ENCODE assay signal across 8 cellular contexts in the genomic region with DNA sequence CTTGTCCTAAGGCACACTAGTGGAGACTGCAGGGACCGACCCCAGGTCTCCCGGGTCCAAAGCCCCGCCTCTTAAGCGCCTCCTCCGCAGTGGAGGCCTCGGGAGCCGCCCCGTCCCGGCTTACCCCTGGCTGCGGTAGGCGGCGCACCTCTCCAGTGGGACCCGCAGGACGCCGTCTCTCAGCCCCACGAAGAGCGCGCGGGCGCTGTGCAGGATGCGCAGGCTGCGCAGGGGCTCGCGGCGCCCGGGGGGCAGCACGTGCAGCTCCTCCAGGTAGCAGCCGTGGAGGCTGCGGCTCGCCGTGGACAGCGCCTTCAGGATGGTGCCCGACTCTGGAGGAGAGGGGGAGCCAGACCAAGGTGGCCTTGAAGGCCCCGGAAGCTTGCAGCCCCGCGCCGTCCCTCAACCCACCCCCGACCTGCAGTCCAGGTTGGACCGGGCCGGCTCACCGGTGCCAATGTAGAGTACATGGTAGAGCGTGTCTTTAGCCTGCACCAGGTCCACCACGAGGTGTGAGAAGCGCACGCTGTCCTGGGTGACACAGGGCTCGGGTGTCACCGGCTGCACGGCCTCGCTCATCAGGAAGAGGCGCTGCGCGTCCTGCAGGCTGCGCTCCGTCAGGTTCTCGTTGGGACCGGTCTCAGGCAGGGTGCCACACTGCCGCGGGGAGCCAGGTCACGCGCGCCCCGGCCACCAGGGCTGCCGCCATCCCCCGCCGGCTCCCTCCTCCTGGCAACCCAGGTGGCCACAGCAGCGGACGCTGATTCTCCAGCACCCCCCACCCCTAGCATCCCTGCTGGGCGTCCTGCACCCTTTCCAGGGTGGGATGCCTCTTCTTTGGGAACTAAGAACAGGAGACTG.
DNase-seq lines count a peak whose midpoint lies in the region; ATAC-seq, FAIRE-seq and TF ChIP-seq lines count a peak whose summit lies in the region.

No MANE protein-coding gene starts in this region.

- peak overlapping the region; percentile 94 for H2AFZ ChIP-seq in GM23338
- H2AFZ ChIP-seq in HepG2 (ENCODE audit: low read length): no peak overlapping the region

- H3K4me1 ChIP-seq in GM23338 (ENCODE audit: insufficient read depth): no peaks in the 10 kb centered on the region
- no peaks in the 10 kb centered on the region; the same call in 1 of the 2 replicates for H3K4me1 ChIP-seq in HepG2 (ENCODE audit: insufficient read depth, low read length)

- CTCF ChIA-PET in activated CD4-positive, alpha-beta memory T cell treated with anti-CD3 and anti-CD28 coated beads, Interleukin-2, amount 10 ng/mL, durations not matched to agents 7 days and 5 days (lab: Charles Lee): no interaction called here
- CTCF ChIA-PET in HepG2 (lab: Yijun Ruan, JAX; ENCODE audit: low intra/inter-chr PET ratio, low total read pairs): no interaction called here

- no peaks in the 10 kb centered on the region for H3K9me2 ChIP-seq in GM23338 (ENCODE audit: insufficient read depth)

- H3K9ac ChIP-seq in HepG2 (ENCODE audit: insufficient read depth, low read depth, low read length): no peak overlapping the region

- TF ChIP-seq RAD21 in HepG2 (CRISPR knock-in tag; IDR thresholded peaks at IDR 0.05): no peak

- H3K4me3 ChIP-seq in GM23338: peak overlapping the region; percentile 66
- peak overlapping the region in 1 of 3 experiments; percentile 53; a peak in 2 of 6 replicates for H3K4me3 ChIP-seq in HepG2 (replicated peaks in 1 of 3; ENCODE audit: insufficient read depth in 1 of 3, low read depth in 2 of 3, low read length in 3 of 3)

- peak; percentile 54 to 68 for TF ChIP-seq CTCF in GM23338 (conservative IDR thresholded peaks at IDR 0.05; ENCODE audit: low read depth in 2 of 2)
- TF ChIP-seq CTCF in HepG2 (CRISPR knock-in tag; IDR thresholded peaks at IDR 0.05): peak; percentile 42; the same call in 1 of the 2 replicates

- H3K9me3 ChIP-seq in HepG2 (ENCODE audit: low read length): no peaks in the 10 kb centered on the region

- POLR2A ChIA-PET in activated CD4-positive, alpha-beta memory T cell treated with anti-CD3 and anti-CD28 coated beads, Interleukin-2, amount 10 ng/mL, durations not matched to agents 7 days and 5 days (lab: Charles Lee): interaction anchor here (0.6 kb wide), 1 partner anchor 204 kb away, joined by 3 read pairs; no protein-coding TSS in a partner anchor
- POLR2A ChIA-PET in HepG2 (lab: Yijun Ruan, JAX): no interaction called here

- WGBS in HepG2 (ENCODE audit: low lambda C conversion rate): 7% methylated on average over 7 of the region's 68 CpGs

- H4K20me1 ChIP-seq in GM23338 (replicated peaks; ENCODE audit: insufficient read depth): no peaks in the 10 kb centered on the region; the same call in 1 of the 2 replicates
- H4K20me1 ChIP-seq in HepG2 (ENCODE audit: insufficient read depth, low read length): no peaks in the 10 kb centered on the region

- peak; percentile 3 for DNase-seq in DMS153 treated with DMSO at 0.1 percent for 48 hours (lab: John Stamatoyannopoulos, UW; ENCODE audit: unreplicated experiment)
- peak; percentile 87 for DNase-seq in GM23338 (ENCODE audit: low spot score)
- peak; percentile 40 for DNase-seq in activated CD4-positive, alpha-beta memory T cell treated with anti-CD3 and anti-CD28 coated beads, Interleukin-2, amount 10 ng/mL, durations not matched to agents 7 days and 5 days
- DNase-seq in HepG2 (ENCODE audit: low spot score): peak; percentile 16
- DNase-seq in HTR-8/SVneo (ENCODE audit: insufficient read length, low spot score): no peak
- DNase-seq in anterior cingulate cortex (lab: John Stamatoyannopoulos, UW): no peak

- H3K9me3 Mint-ChIP-seq in GM23338: no peaks in the 10 kb centered on the region
- H3K9me3 Mint-ChIP-seq in activated CD4-positive, alpha-beta memory T cell treated with anti-CD3 and anti-CD28 coated beads, Interleukin-2, amount 10 ng/mL, durations not matched to agents 7 days and 5 days: no peaks in the 10 kb centered on the region

- H3K4me1 Mint-ChIP-seq in GM23338: no peaks in the 10 kb centered on the region; the same call in 2 of the 3 replicates
- H3K4me1 Mint-ChIP-seq in activated CD4-positive, alpha-beta memory T cell treated with anti-CD3 and anti-CD28 coated beads, Interleukin-2, amount 10 ng/mL, durations not matched to agents 7 days and 5 days: peaks cover 2% of the 10 kb centered on the region

- H3K27me3 ChIP-seq in GM23338 (ENCODE audit: insufficient read depth) (peaks cover 29% of the 10 kb centered on the region), HepG2 (ENCODE audit: control insufficient read depth in 1 of 2, insufficient read depth in 2 of 2, low read length in 2 of 2) (peaks cover 8 to 36% of the 10 kb centered on the region in 2 experiments; a peak in 4 of 5 replicates)

- peak; percentile 97 for ATAC-seq in GM23338
- peak; percentile 89 for ATAC-seq in HepG2
- ATAC-seq in GM21367 (IDR thresholded peaks at IDR 0.05; ENCODE audit: unreplicated experiment): no peak
- no peak for ATAC-seq in GM19023 (IDR thresholded peaks at IDR 0.05; ENCODE audit: unreplicated experiment)

- peaks cover 10% of the 10 kb centered on the region for H3K27me3 Mint-ChIP-seq in GM23338 (ENCODE audit: insufficient read depth, low read depth, poor library complexity)
- H3K27me3 Mint-ChIP-seq in activated CD4-positive, alpha-beta memory T cell treated with anti-CD3 and anti-CD28 coated beads, Interleukin-2, amount 10 ng/mL, durations not matched to agents 7 days and 5 days: peaks cover 32% of the 10 kb centered on the region

- no peaks in the 10 kb centered on the region for H3K36me3 Mint-ChIP-seq in GM23338 (ENCODE audit: low read depth)
- H3K36me3 Mint-ChIP-seq in activated CD4-positive, alpha-beta memory T cell treated with anti-CD3 and anti-CD28 coated beads, Interleukin-2, amount 10 ng/mL, durations not matched to agents 7 days and 5 days (ENCODE audit: low read depth): no peaks in the 10 kb centered on the region

- BruUV-seq in HepG2 (replicated peaks; lab: Mats Ljungman, UMichigan): no TSS peak

- no peaks in the 10 kb centered on the region for H3F3A ChIP-seq in GM23338 (replicated peaks; ENCODE audit: low read depth)

- TF ChIP-seq EP300 in HepG2 (IDR thresholded peaks at IDR 0.05; ENCODE audit: low read depth in 2 of 2, low read length in 2 of 2): no peak
- TF ChIP-seq EP300 in HepG2 (CRISPR knock-in tag; IDR thresholded peaks at IDR 0.05; ENCODE audit: borderline replicate concordance): no peak

- H3K79me2 ChIP-seq in GM23338 (replicated peaks; ENCODE audit: insufficient read depth) (no peaks in the 10 kb centered on the region), HepG2 (ENCODE audit: insufficient read depth, low read length) (no peaks in the 10 kb centered on the region)

- TF ChIP-seq POLR2A in HepG2 (IDR thresholded peaks at IDR 0.05; ENCODE audit: insufficient read depth in 1 of 2, low read depth in 2 of 2, low read length in 2 of 2): no peak

- H3K36me3 ChIP-seq in GM23338 (ENCODE audit: insufficient read depth) (no peaks in the 10 kb centered on the region), HepG2 (replicated peaks in 1 of 2; ENCODE audit: control insufficient read depth in 1 of 2, insufficient read depth in 2 of 2, low read length in 2 of 2) (no peaks in the 10 kb centered on the region)

- intact Hi-C loops in HepG2 (cut with micrococcal nuclease; ENCODE audit: unreplicated experiment): no loop called here

- FAIRE-seq in HepG2 (lab: Jason Lieb, UNC) (no peak), HTR-8/SVneo (lab: Jason Lieb, UNC) (no peak)

- peak overlapping the region; percentile 58; the same call in 2 of the 3 replicates for H3K4me3 Mint-ChIP-seq in GM23338
- H3K4me3 Mint-ChIP-seq in activated CD4-positive, alpha-beta memory T cell treated with anti-CD3 and anti-CD28 coated beads, Interleukin-2, amount 10 ng/mL, durations not matched to agents 7 days and 5 days: no peak overlapping the region

- H3K27ac ChIP-seq in GM23338 (ENCODE audit: low read depth) (no peak overlapping the region), HepG2 (ENCODE audit: extremely low read length, insufficient read depth, low read length) (no peak overlapping the region)

- in situ Hi-C loops in HepG2 (cut with HindIII; ENCODE audit: extremely low pct_ligation_motif_present, low pct_unique_long_range_greater_than_20kb): no loop called here

- H3K4me2 ChIP-seq in GM23338 (peak overlapping the region; percentile 85), HepG2 (ENCODE audit: low read depth, low read length) (peak overlapping the region; percentile 48)

- no peak overlapping the region for H3K27ac Mint-ChIP-seq in GM23338
- H3K27ac Mint-ChIP-seq in activated CD4-positive, alpha-beta memory T cell treated with anti-CD3 and anti-CD28 coated beads, Interleukin-2, amount 10 ng/mL, durations not matched to agents 7 days and 5 days: no peak overlapping the region

TF ChIP-seq in GM23338, 12 proteins besides CTCF, POLR2A, EP300 and RAD21 (continues in another document):
- TF ChIP-seq STAT1 (IDR thresholded peaks at IDR 0.05; ENCODE audit: unreplicated experiment) (no peak), POLR2AphosphoS5 (IDR thresholded peaks at IDR 0.05; ENCODE audit: low read depth) (0 out of 2 replicates have a peak, but pooled peaks have one; percentile 39)

TF ChIP-seq in HepG2, 621 proteins besides CTCF, POLR2A, EP300 and RAD21 (continues in another document):
- TF ChIP-seq, protein P1, sequence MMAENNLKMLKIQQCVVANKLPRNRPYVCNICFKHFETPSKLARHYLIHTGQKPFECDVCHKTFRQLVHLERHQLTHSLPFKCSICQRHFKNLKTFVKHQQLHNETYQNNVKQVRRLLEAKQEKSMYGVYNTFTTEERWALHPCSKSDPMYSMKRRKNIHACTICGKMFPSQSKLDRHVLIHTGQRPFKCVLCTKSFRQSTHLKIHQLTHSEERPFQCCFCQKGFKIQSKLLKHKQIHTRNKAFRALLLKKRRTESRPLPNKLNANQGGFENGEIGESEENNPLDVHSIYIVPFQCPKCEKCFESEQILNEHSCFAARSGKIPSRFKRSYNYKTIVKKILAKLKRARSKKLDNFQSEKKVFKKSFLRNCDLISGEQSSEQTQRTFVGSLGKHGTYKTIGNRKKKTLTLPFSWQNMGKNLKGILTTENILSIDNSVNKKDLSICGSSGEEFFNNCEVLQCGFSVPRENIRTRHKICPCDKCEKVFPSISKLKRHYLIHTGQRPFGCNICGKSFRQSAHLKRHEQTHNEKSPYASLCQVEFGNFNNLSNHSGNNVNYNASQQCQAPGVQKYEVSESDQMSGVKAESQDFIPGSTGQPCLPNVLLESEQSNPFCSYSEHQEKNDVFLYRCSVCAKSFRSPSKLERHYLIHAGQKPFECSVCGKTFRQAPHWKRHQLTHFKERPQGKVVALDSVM (CRISPR knock-in tag; IDR thresholded peaks at IDR 0.05): no peak
- no peak for TF ChIP-seq ZNF274 (CRISPR knock-in tag; IDR thresholded peaks at IDR 0.05)
- TF ChIP-seq NR2F1 (CRISPR knock-in tag; IDR thresholded peaks at IDR 0.05): no peak

Comparison
In these comparisons a context has a peak if more than half of its experiments do, and no peak if none do; other contexts are left out.
1. DNase-seq: peak in DMS153 treated with DMSO at 0.1 percent for 48 hours (single experiment), GM23338 (single experiment), activated CD4-positive, alpha-beta memory T cell treated with anti-CD3 and anti-CD28 coated beads, Interleukin-2, amount 10 ng/mL, durations not matched to agents 7 days and 5 days (single experiment) and HepG2 (single experiment); none in HTR-8/SVneo (single experiment) and anterior cingulate cortex (0 of 58).
2. ATAC-seq: peak in GM23338 (single experiment) and HepG2 (single experiment); none in GM21367 (single experiment) and GM19023 (single experiment).